ENCODE assay signal across 23 cellular contexts in the genomic region with DNA sequence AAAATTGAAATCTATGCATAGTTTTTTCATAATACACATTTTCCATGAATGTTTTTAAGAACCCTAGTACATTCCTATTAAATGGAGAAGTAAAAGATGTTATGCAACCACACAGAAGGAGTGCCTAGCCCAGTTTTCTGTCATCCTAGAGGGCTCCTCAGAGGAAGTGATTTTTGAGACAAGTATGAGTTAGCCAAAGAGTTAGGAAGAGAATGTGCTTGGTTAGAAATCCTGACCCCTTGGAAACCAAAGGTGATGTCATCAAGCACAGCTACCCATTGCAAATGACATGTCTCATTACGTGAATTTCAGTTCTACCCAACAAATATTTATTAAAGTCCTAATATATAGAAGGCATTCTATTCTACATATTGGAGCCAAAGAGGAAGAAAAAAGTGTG.
DNase-seq lines count a peak whose midpoint lies in the region; ATAC-seq and TF ChIP-seq lines count a peak whose summit lies in the region.
"Had no signal": no experiment of that assay in that cellular context is flagged by ENCODE, and none has a peak within 500 bp of the region (broad histone marks: within the 10 kb centered on the region; RNA-seq: fewer than 3 reads in every experiment).

No MANE protein-coding gene starts in this region.

- H3K4me1 ChIP-seq in upper lobe of right lung (no peaks in the 10 kb centered on the region), BE2C (no peaks in the 10 kb centered on the region)
- H3K4me1 ChIP-seq: tibial nerve had no signal

- no peak overlapping the region for H3K27ac ChIP-seq in upper lobe of right lung
- H3K27ac ChIP-seq: C4-2B, neural progenitor cell, tibial nerve had no signal

- intact Hi-C loops in upper lobe of right lung (cut with DNase I) = no loop called here

- DNase-seq in SIG-M5 treated with dmso at 0.1 percent for 504 hours (lab: John Stamatoyannopoulos, UW; ENCODE audit: unreplicated experiment) = peak; percentile 56
- no peak for DNase-seq in SIG-M5 (lab: John Stamatoyannopoulos, UW)
- peak; percentile 38 for DNase-seq in SKM-1 (lab: John Stamatoyannopoulos, UW; ENCODE audit: unreplicated experiment)
- peak; percentile 50 for DNase-seq in fibroblast of mammary gland (ENCODE audit: low read depth)
- DNase-seq in upper lobe of right lung = no peak
- DNase-seq in mesenteric fat pad (ENCODE audit: low spot score) = no peak
- DNase-seq in BE2C = no peak
- DNase-seq in effector CD4-positive, alpha-beta T cell = no peak
- DNase-seq: 8988T; activated CD4-positive, alpha-beta T cell treated with anti-CD3 and anti-CD28 coated beads for 36 hours; activated gamma-delta T cell; aorta; DMS153; erythroblast; head of caudate nucleus; NCI-H1048; NCI-H526 treated with DMSO at 0.1 percent for 48 hours; SK-N-SH; stimulated activated naive B cell treated with anti-CD40 and anti-IgM and Interleukin-4, amounts not matched to agents 10 μg/mL and 1 μg/mL and 100 μg/mL, for 72 hours had no signal

- H3K27me3 ChIP-seq in upper lobe of right lung (no peaks in the 10 kb centered on the region), BE2C (no peaks in the 10 kb centered on the region)
- H3K27me3 ChIP-seq: neural progenitor cell, tibial nerve had no signal

- no peaks in the 10 kb centered on the region for H3K9me3 ChIP-seq in upper lobe of right lung
- H3K9me3 ChIP-seq in BE2C = no peaks in the 10 kb centered on the region
- H3K9me3 ChIP-seq: SK-N-SH, tibial nerve had no signal

- no peak for TF ChIP-seq CTCF in fibroblast of mammary gland (conservative IDR thresholded peaks at IDR 0.05; ENCODE audit: control insufficient read depth, insufficient read depth, low read depth, low read length)
- TF ChIP-seq CTCF in upper lobe of right lung (IDR thresholded peaks at IDR 0.05) = no peak
- no peak for TF ChIP-seq CTCF in BE2C (IDR thresholded peaks at IDR 0.05; ENCODE audit: low read depth, low read length)

- H3K36me3 ChIP-seq in upper lobe of right lung (no peaks in the 10 kb centered on the region), BE2C (no peaks in the 10 kb centered on the region)
- H3K36me3 ChIP-seq: neural progenitor cell, tibial nerve had no signal

- no peak overlapping the region for H3K4me3 ChIP-seq in fibroblast of mammary gland (ENCODE audit: control insufficient read depth, low read depth, low read length)
- H3K4me3 ChIP-seq in upper lobe of right lung = no peak overlapping the region
- H3K4me3 ChIP-seq in BE2C (ENCODE audit: low read depth, low read length) = no peak overlapping the region
- H3K4me3 ChIP-seq: neural progenitor cell, tibial nerve had no signal

- peak; percentile 63 for ATAC-seq in upper lobe of right lung
- ATAC-seq: activated CD4-positive, alpha-beta T cell treated with anti-CD3 and anti-CD28 coated beads for 36 hours; Panc1; stimulated activated naive B cell treated with anti-CD40 and anti-IgM and Interleukin-4, amounts not matched to agents 10 μg/mL and 1 μg/mL and 100 μg/mL, for 72 hours had no signal

Comparison
In these comparisons a context has a peak if more than half of its experiments do, and no peak if none do; other contexts are left out.
1. DNase-seq: peak in SIG-M5 treated with dmso at 0.1 percent for 504 hours (single experiment), SKM-1 (single experiment) and fibroblast of mammary gland (single experiment); none in SIG-M5 (single experiment), upper lobe of right lung (single experiment), mesenteric fat pad (single experiment), BE2C (single experiment) and effector CD4-positive, alpha-beta T cell (single experiment).